Comparison of ENCODE assay signal across 8 cellular contexts in the genomic region with DNA sequence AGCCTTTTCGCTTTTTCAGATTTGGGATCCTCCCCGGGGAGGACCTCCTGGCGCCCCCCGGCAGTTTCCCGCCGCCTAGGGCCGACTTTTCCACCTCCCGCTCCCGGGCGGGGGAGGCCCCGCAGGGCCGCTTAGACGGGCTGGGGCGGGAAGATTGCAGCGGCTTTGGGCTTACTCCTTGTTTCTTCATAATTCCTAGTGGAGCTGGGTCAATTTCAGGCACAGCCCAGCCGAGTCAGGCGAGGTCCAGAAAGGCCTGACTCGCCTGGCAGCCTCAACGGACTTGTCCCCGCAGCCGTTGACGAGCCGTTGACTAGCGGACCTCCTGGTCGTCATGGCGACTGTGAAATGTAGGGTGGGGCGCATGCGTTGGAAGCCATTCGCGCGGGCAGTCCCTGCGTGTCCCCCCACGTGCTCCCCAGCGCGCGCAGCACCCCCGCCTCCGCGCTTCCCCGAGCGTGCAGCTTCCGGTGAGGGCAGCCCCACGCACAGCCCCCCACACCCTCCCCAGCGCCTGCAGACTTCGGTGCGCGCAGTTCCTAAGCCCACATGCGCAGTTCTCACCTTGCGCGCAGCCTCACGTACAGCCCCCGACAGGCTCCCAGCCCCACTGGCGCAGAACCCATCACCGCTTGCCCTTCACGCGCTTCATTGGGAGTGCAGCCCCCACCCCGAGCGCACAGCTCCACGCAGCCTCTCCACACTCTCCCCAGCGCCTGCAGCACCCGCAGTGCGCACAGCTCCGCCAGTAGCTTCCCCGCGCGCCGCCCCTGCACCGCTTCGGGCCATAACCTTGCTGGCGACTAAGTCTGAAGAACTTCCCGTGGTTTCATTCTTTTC. TPM values are rescaled to one million over a fixed set of nuclear protein-coding genes. Genes with fewer than 3 reads are reported as not detected.
A peak's percentile ranks its signal among the peaks of the same experiment; 100 is the strongest.
DNase-seq lines count a peak whose midpoint lies in the region; ATAC-seq and TF ChIP-seq lines count a peak whose summit lies in the region.
"Not testable (repeated sequence)": the region's sequence is repeated elsewhere in the genome, so short reads cannot be mapped to it uniquely, and the experiment has no call there.

No MANE protein-coding gene starts in this region.

- CTCF ChIA-PET in activated CD4-positive, alpha-beta memory T cell treated with anti-CD3 and anti-CD28 coated beads for 36 hours (lab: Charles Lee) = interaction anchor here (0.7 kb wide), 1 partner anchor 167 kb away, joined by 3 read pairs; no protein-coding TSS in a partner anchor

- POLR2A ChIA-PET in activated CD4-positive, alpha-beta memory T cell treated with anti-CD3 and anti-CD28 coated beads for 36 hours (lab: Charles Lee) = interaction anchor here (0.7 to 1.6 kb wide), 2 partner anchors 204 to 206 kb away, joined by 3 to 6 read pairs; partner anchors contain the start of genes ARMC10 and FBXL13

- peak overlapping the region; percentile 36 to 52 (median 43) for H3K4me3 ChIP-seq in right lobe of liver

- ATAC-seq in GM19455 (IDR thresholded peaks at IDR 0.05; ENCODE audit: unreplicated experiment) (peak; percentile 94), HG03520 (IDR thresholded peaks at IDR 0.05; ENCODE audit: unreplicated experiment) (peak; percentile 87), right lobe of liver (peak; percentile 66 to 86 (median 84))

- not testable (repeated sequence) for H3K9me3 ChIP-seq in right lobe of liver

- not testable (repeated sequence) for TF ChIP-seq POLR2A in right lobe of liver (IDR thresholded peaks at IDR 0.05)

- TF ChIP-seq CTCF in CD14-positive monocyte (IDR thresholded peaks at IDR 0.05); right lobe of liver (IDR thresholded peaks at IDR 0.05): not testable (repeated sequence)

- not testable (repeated sequence) for H3K36me3 Mint-ChIP-seq in CD14-positive monocyte; activated CD4-positive, alpha-beta memory T cell treated with anti-CD3 and anti-CD28 coated beads for 36 hours; dendritic cell treated with granulocyte-macrophage colony-stimulating factor and Interleukin-4, amounts not matched to agents 40 ng/mL and 50 ng/mL, for 4 days (ENCODE audit: low read depth)

- H3K27ac Mint-ChIP-seq in CD14-positive monocyte = peak overlapping the region in 2 of 7 donors; percentile 51 to 53
- H3K27ac Mint-ChIP-seq in activated CD4-positive, alpha-beta memory T cell treated with anti-CD3 and anti-CD28 coated beads for 36 hours = peak overlapping the region; percentile 89
- H3K27ac Mint-ChIP-seq in dendritic cell treated with granulocyte-macrophage colony-stimulating factor and Interleukin-4, amounts not matched to agents 40 ng/mL and 50 ng/mL, for 4 days = peak overlapping the region; percentile 55

- H3K4me1 Mint-ChIP-seq in CD14-positive monocyte = peaks cover 19% of the 10 kb centered on the region
- peaks cover 20% of the 10 kb centered on the region for H3K4me1 Mint-ChIP-seq in activated CD4-positive, alpha-beta memory T cell treated with anti-CD3 and anti-CD28 coated beads for 36 hours (ENCODE audit: low read depth)
- peaks cover 23% of the 10 kb centered on the region for H3K4me1 Mint-ChIP-seq in dendritic cell treated with granulocyte-macrophage colony-stimulating factor and Interleukin-4, amounts not matched to agents 40 ng/mL and 50 ng/mL, for 4 days (ENCODE audit: low read depth)

- not testable (repeated sequence) for H3K9me3 Mint-ChIP-seq in CD14-positive monocyte; activated CD4-positive, alpha-beta memory T cell treated with anti-CD3 and anti-CD28 coated beads for 36 hours; dendritic cell treated with granulocyte-macrophage colony-stimulating factor and Interleukin-4, amounts not matched to agents 40 ng/mL and 50 ng/mL, for 4 days

- peak overlapping the region; percentile 90 to 98 for H3K4me3 Mint-ChIP-seq in CD14-positive monocyte
- peak overlapping the region; percentile 96 for H3K4me3 Mint-ChIP-seq in activated CD4-positive, alpha-beta memory T cell treated with anti-CD3 and anti-CD28 coated beads for 36 hours
- peak overlapping the region; percentile 85 for H3K4me3 Mint-ChIP-seq in dendritic cell treated with granulocyte-macrophage colony-stimulating factor and Interleukin-4, amounts not matched to agents 40 ng/mL and 50 ng/mL, for 4 days

- under 1% methylated on average over 25 of the region's 71 CpGs for WGBS in right lobe of liver (ENCODE audit: insufficient coverage, low coverage, low lambda C conversion rate, missing lambda C conversion rate)

- H3K36me3 ChIP-seq in right lobe of liver = not testable (repeated sequence)

- H3K4me1 ChIP-seq in right lobe of liver = not testable (repeated sequence)

- H3K27me3 ChIP-seq in right lobe of liver = not testable (repeated sequence)

- H3K27ac ChIP-seq in right lobe of liver = not testable (repeated sequence)

- intact Hi-C loops in CD14-positive monocyte (cut with micrococcal nuclease); dendritic cell treated with granulocyte-macrophage colony-stimulating factor and Interleukin-4, amounts not matched to agents 40 ng/mL and 50 ng/mL, for 4 days (cut with micrococcal nuclease); right lobe of liver (cut with DNase I): not testable (repeated sequence)
- intact Hi-C loops in activated CD4-positive, alpha-beta memory T cell treated with anti-CD3 and anti-CD28 coated beads for 36 hours (cut with micrococcal nuclease) = loop anchor here (1.0 to 10.0 kb wide), 4 partner anchors 17 to 205 kb away; partner anchors contain the start of genes ARMC10, FBXL13, NAPEPLD and PMPCB

- peaks cover 14 to 22% (median 21%) of the 10 kb centered on the region in 3 donors for H3K27me3 Mint-ChIP-seq in CD14-positive monocyte (ENCODE audit: low read depth in 3 of 3)
- H3K27me3 Mint-ChIP-seq in activated CD4-positive, alpha-beta memory T cell treated with anti-CD3 and anti-CD28 coated beads for 36 hours = not testable (repeated sequence)
- H3K27me3 Mint-ChIP-seq in dendritic cell treated with granulocyte-macrophage colony-stimulating factor and Interleukin-4, amounts not matched to agents 40 ng/mL and 50 ng/mL, for 4 days = peaks cover 26% of the 10 kb centered on the region

- DNase-seq in CD14-positive monocyte (ENCODE audit: low spot score) (peak; percentile 57), NCI-H69 (lab: John Stamatoyannopoulos, UW) (peak; percentile 96), right lobe of liver (peak; percentile 52 to 68 (median 59))
- DNase-seq in activated CD4-positive, alpha-beta memory T cell treated with anti-CD3 and anti-CD28 coated beads for 36 hours = peak; percentile 92
- peak; percentile 93 for DNase-seq in stimulated activated CD4-positive, alpha-beta T cell treated with anti-CD3 and anti-CD28 coated beads, Interleukin-2, amount 100 ng/mL, for 4 hours (ENCODE audit: low read depth)

RNA-seq across cellular contexts. Expression of gene PMPCB, which starts 17.1 kb away (rescaled TPM):
- polyA plus RNA-seq in CD14-positive monocyte = 10 to 100 TPM; 42.8 to 44.9 TPM
- total RNA-seq in activated CD4-positive, alpha-beta memory T cell treated with anti-CD3 and anti-CD28 coated beads for 36 hours = 10 to 100 TPM; 81.9 to 85.0 TPM
- 10 to 100 TPM; 39.7 to 45.0 (median 44.0) TPM for total RNA-seq in right lobe of liver
